ENCODE assay signal across 16 cellular contexts in the genomic region with DNA sequence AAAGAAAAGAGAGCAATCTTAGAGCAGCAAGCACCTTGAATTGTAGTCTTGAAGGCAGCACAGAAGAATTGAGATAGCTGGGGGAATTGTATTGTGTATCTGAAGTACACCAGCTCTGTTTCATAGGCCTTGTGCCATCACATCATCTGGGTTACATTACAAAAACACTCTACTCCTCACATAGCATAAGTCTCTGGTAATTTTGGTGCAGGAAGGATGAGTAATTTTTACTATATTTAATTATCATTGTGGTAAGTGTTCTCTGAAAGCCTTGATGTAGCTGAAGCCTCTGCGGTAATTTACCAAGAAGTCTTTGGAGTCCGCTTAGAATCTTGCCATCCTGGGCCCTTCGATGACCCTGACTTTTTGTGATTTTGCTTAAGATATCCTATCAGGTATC.
DNase-seq lines count a peak whose midpoint lies in the region; ATAC-seq and TF ChIP-seq lines count a peak whose summit lies in the region.
"Had no signal": no experiment of that assay in that cellular context is flagged by ENCODE, and none has a peak within 500 bp of the region (broad histone marks: within the 10 kb centered on the region; RNA-seq: fewer than 3 reads in every experiment).

No MANE protein-coding gene starts in this region.

- POLR2A ChIA-PET in activated CD4-positive, alpha-beta memory T cell treated with anti-CD3 and anti-CD28 coated beads for 36 hours (lab: Charles Lee), result no interaction called here
- POLR2A ChIA-PET in activated CD4-positive, alpha-beta memory T cell treated with anti-CD3 and anti-CD28 coated beads, Interleukin-2, amount 10 ng/mL, durations not matched to agents 7 days and 5 days (lab: Charles Lee), result interaction anchor here (0.6 kb wide), 1 partner anchor 33 kb away, joined by 3 read pairs; no protein-coding TSS in a partner anchor
- POLR2A ChIA-PET in activated CD8-positive, alpha-beta T cell treated with anti-CD3 and anti-CD28 coated beads, Interleukin-2, amount 10 ng/mL, durations not matched to agents 7 days and 5 days (lab: Charles Lee), result no interaction called here

- H3K4me1 Mint-ChIP-seq in activated CD4-positive, alpha-beta memory T cell treated with anti-CD3 and anti-CD28 coated beads for 36 hours (ENCODE audit: low read depth), result peaks cover 62% of the 10 kb centered on the region
- H3K4me1 Mint-ChIP-seq in activated CD4-positive, alpha-beta memory T cell treated with anti-CD3 and anti-CD28 coated beads, Interleukin-2, amount 10 ng/mL, durations not matched to agents 7 days and 5 days, result peaks cover 44% of the 10 kb centered on the region
- H3K4me1 Mint-ChIP-seq in activated CD8-positive, alpha-beta T cell treated with anti-CD3 and anti-CD28 coated beads, Interleukin-2, amount 10 ng/mL, durations not matched to agents 7 days and 5 days (ENCODE audit: low read depth), result peaks cover 45% of the 10 kb centered on the region

- H3K9me3 ChIP-seq in body of pancreas, result no peaks in the 10 kb centered on the region

- peaks cover 2% of the 10 kb centered on the region for H3K36me3 Mint-ChIP-seq in activated CD4-positive, alpha-beta memory T cell treated with anti-CD3 and anti-CD28 coated beads for 36 hours
- peaks cover 26% of the 10 kb centered on the region for H3K36me3 Mint-ChIP-seq in activated CD4-positive, alpha-beta memory T cell treated with anti-CD3 and anti-CD28 coated beads, Interleukin-2, amount 10 ng/mL, durations not matched to agents 7 days and 5 days (ENCODE audit: low read depth)
- H3K36me3 Mint-ChIP-seq in activated CD8-positive, alpha-beta T cell treated with anti-CD3 and anti-CD28 coated beads, Interleukin-2, amount 10 ng/mL, durations not matched to agents 7 days and 5 days (ENCODE audit: low read depth), result peaks cover 25% of the 10 kb centered on the region

- no peak for TF ChIP-seq CTCF in body of pancreas (IDR thresholded peaks at IDR 0.05)

- WGBS in body of pancreas, 2 donors, result 58 to 68% methylated on average over 3 of the region's 3 CpGs

- peak; percentile 16 for DNase-seq in activated CD4-positive, alpha-beta memory T cell treated with anti-CD3 and anti-CD28 coated beads for 36 hours
- no peak for DNase-seq in activated CD4-positive, alpha-beta memory T cell treated with anti-CD3 and anti-CD28 coated beads, Interleukin-2, amount 10 ng/mL, durations not matched to agents 7 days and 5 days
- DNase-seq in AG20443 (ENCODE audit: low spot score), result peak; percentile 19
- no peak for DNase-seq in activated CD8-positive, alpha-beta T cell treated with anti-CD3 and anti-CD28 coated beads, Interleukin-2, amount 10 ng/mL, durations not matched to agents 7 days and 5 days
- peak; percentile 71 for DNase-seq in fibroblast of peridontal ligament (ENCODE audit: extremely low read depth)
- no peak for DNase-seq in body of pancreas
- no peak for DNase-seq in NCI-H510A treated with DMSO at 0.1 percent for 48 hours (lab: John Stamatoyannopoulos, UW)
- no peak for DNase-seq in NCI-H1436 treated with DMSO at 0.1 percent for 48 hours (lab: John Stamatoyannopoulos, UW)
- DNase-seq: CD8-positive, alpha-beta memory T cell; DND-41; HFFc6; NCI-H1105; NCI-H187; NCI-H748 treated with DMSO at 0.1 percent for 48 hours; PC-9 had no signal

- CTCF ChIA-PET in activated CD4-positive, alpha-beta memory T cell treated with anti-CD3 and anti-CD28 coated beads for 36 hours (lab: Charles Lee), result no interaction called here
- CTCF ChIA-PET in activated CD4-positive, alpha-beta memory T cell treated with anti-CD3 and anti-CD28 coated beads, Interleukin-2, amount 10 ng/mL, durations not matched to agents 7 days and 5 days (lab: Charles Lee), result interaction anchor here (1.2 kb wide), 1 partner anchor 386 kb away, joined by 3 read pairs; no protein-coding TSS in a partner anchor
- CTCF ChIA-PET in activated CD8-positive, alpha-beta T cell treated with anti-CD3 and anti-CD28 coated beads, Interleukin-2, amount 10 ng/mL, durations not matched to agents 7 days and 5 days (lab: Charles Lee), result interaction anchor here (1.6 kb wide), 1 partner anchor 386 kb away, joined by 3 read pairs; no protein-coding TSS in a partner anchor

- no peak overlapping the region for H3K4me3 ChIP-seq in body of pancreas
- H3K4me3 ChIP-seq: PC-9 had no signal

- no peaks in the 10 kb centered on the region for H3K27me3 ChIP-seq in body of pancreas

- H3K27ac ChIP-seq in body of pancreas, result no peak overlapping the region
- H3K27ac ChIP-seq: KMS-11, PC-9 had no signal

- H3K27me3 Mint-ChIP-seq in activated CD4-positive, alpha-beta memory T cell treated with anti-CD3 and anti-CD28 coated beads for 36 hours, result no peaks in the 10 kb centered on the region
- no peaks in the 10 kb centered on the region for H3K27me3 Mint-ChIP-seq in activated CD4-positive, alpha-beta memory T cell treated with anti-CD3 and anti-CD28 coated beads, Interleukin-2, amount 10 ng/mL, durations not matched to agents 7 days and 5 days
- H3K27me3 Mint-ChIP-seq in activated CD8-positive, alpha-beta T cell treated with anti-CD3 and anti-CD28 coated beads, Interleukin-2, amount 10 ng/mL, durations not matched to agents 7 days and 5 days (ENCODE audit: low read depth), result no peaks in the 10 kb centered on the region
- H3K27me3 Mint-ChIP-seq: CD8-positive, alpha-beta memory T cell had no signal

- H3K9me3 Mint-ChIP-seq in activated CD4-positive, alpha-beta memory T cell treated with anti-CD3 and anti-CD28 coated beads for 36 hours, result no peaks in the 10 kb centered on the region
- H3K9me3 Mint-ChIP-seq in activated CD4-positive, alpha-beta memory T cell treated with anti-CD3 and anti-CD28 coated beads, Interleukin-2, amount 10 ng/mL, durations not matched to agents 7 days and 5 days, result no peaks in the 10 kb centered on the region
- H3K9me3 Mint-ChIP-seq in activated CD8-positive, alpha-beta T cell treated with anti-CD3 and anti-CD28 coated beads, Interleukin-2, amount 10 ng/mL, durations not matched to agents 7 days and 5 days (ENCODE audit: insufficient read depth), result no peaks in the 10 kb centered on the region
- H3K9me3 Mint-ChIP-seq: CD8-positive, alpha-beta memory T cell; HFFc6 had no signal

- no peaks in the 10 kb centered on the region for H3K4me1 ChIP-seq in body of pancreas

- H3K4me3 Mint-ChIP-seq in activated CD4-positive, alpha-beta memory T cell treated with anti-CD3 and anti-CD28 coated beads for 36 hours, result no peak overlapping the region
- H3K4me3 Mint-ChIP-seq in activated CD4-positive, alpha-beta memory T cell treated with anti-CD3 and anti-CD28 coated beads, Interleukin-2, amount 10 ng/mL, durations not matched to agents 7 days and 5 days, result no peak overlapping the region
- no peak overlapping the region for H3K4me3 Mint-ChIP-seq in activated CD8-positive, alpha-beta T cell treated with anti-CD3 and anti-CD28 coated beads, Interleukin-2, amount 10 ng/mL, durations not matched to agents 7 days and 5 days
- H3K4me3 Mint-ChIP-seq: CD8-positive, alpha-beta memory T cell; HFFc6 had no signal

- TF ChIP-seq POLR2A in body of pancreas (IDR thresholded peaks at IDR 0.05), result no peak

- H3K36me3 ChIP-seq in body of pancreas (replicated peaks in 1 of 2; ENCODE audit: insufficient read depth in 1 of 2, low read depth in 2 of 2), result no peaks in the 10 kb centered on the region

- intact Hi-C loops in activated CD4-positive, alpha-beta memory T cell treated with anti-CD3 and anti-CD28 coated beads for 36 hours (cut with micrococcal nuclease), result loop anchor here (2.0 to 5.0 kb wide), 3 partner anchors 22 to 158 kb away; no protein-coding TSS in a partner anchor
- intact Hi-C loops in body of pancreas (cut with DNase I), result no loop called here

- peak overlapping the region; percentile 19 for H3K27ac Mint-ChIP-seq in activated CD4-positive, alpha-beta memory T cell treated with anti-CD3 and anti-CD28 coated beads for 36 hours
- no peak overlapping the region for H3K27ac Mint-ChIP-seq in activated CD4-positive, alpha-beta memory T cell treated with anti-CD3 and anti-CD28 coated beads, Interleukin-2, amount 10 ng/mL, durations not matched to agents 7 days and 5 days
- peak overlapping the region; percentile 16 for H3K27ac Mint-ChIP-seq in activated CD8-positive, alpha-beta T cell treated with anti-CD3 and anti-CD28 coated beads, Interleukin-2, amount 10 ng/mL, durations not matched to agents 7 days and 5 days
- H3K27ac Mint-ChIP-seq: HFFc6 had no signal

- ATAC-seq in activated CD8-positive, alpha-beta T cell treated with anti-CD3 and anti-CD28 coated beads, Interleukin-2, amount 10 ng/mL, durations not matched to agents 7 days and 5 days, result no peak
- ATAC-seq in body of pancreas, result no peak

Comparison
In these comparisons a context has a peak if more than half of its experiments do, and no peak if none do; other contexts are left out.
1. DNase-seq: peak in activated CD4-positive, alpha-beta memory T cell treated with anti-CD3 and anti-CD28 coated beads for 36 hours (single experiment), AG20443 (single experiment) and fibroblast of peridontal ligament (single experiment); none in activated CD4-positive, alpha-beta memory T cell treated with anti-CD3 and anti-CD28 coated beads, Interleukin-2, amount 10 ng/mL, durations not matched to agents 7 days and 5 days (single experiment), activated CD8-positive, alpha-beta T cell treated with anti-CD3 and anti-CD28 coated beads, Interleukin-2, amount 10 ng/mL, durations not matched to agents 7 days and 5 days (single experiment), body of pancreas (0 of 4), NCI-H510A treated with DMSO at 0.1 percent for 48 hours (single experiment) and NCI-H1436 treated with DMSO at 0.1 percent for 48 hours (single experiment).